ENCODE assay signal across 9 cellular contexts in the genomic region with DNA sequence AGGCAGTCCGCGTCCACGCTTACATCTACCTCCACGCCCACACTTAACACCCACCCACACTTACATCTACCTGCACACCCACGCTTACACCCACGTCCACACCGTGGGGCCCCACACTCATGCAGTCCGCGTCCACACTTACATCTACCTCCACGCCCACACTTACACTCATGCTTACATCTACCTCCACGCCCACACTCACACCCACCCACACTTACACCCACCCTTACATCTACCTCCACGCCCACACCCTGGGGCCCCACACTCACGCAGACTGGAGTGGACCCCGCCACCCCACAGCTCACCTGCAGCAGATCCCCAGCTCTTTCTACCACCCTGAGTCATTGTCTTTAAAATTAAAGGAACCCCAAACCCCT. TPM values are rescaled to one million over a fixed set of nuclear protein-coding genes. Genes with fewer than 3 reads are reported as not detected.
DNase-seq lines count a peak whose midpoint lies in the region; ATAC-seq lines count a peak whose summit lies in the region.
"Had no signal": no experiment of that assay in that cellular context is flagged by ENCODE, and none has a peak within 500 bp of the region (broad histone marks: within the 10 kb centered on the region; RNA-seq: fewer than 3 reads in every experiment).

No MANE protein-coding gene starts in this region.

- H3K36me3 ChIP-seq in naive thymus-derived CD4-positive, alpha-beta T cell (ENCODE audit: control insufficient read depth in 2 of 3, insufficient read depth in 3 of 3, low read length in 3 of 3), result no peaks in the 10 kb centered on the region

- H3K9me3 Mint-ChIP-seq in activated naive CD8-positive, alpha-beta T cell treated with anti-CD3 and anti-CD28 coated beads for 36 hours, result peaks cover 7% of the 10 kb centered on the region
- peaks cover 0 to 8% (median 0%) of the 10 kb centered on the region in 11 donors for H3K9me3 Mint-ChIP-seq in naive thymus-derived CD4-positive, alpha-beta T cell

- DNase-seq in activated CD4-positive, alpha-beta T cell treated with anti-CD3 and anti-CD28 coated beads, Interleukin-2, amount 50 U/mL, for 24 hours (ENCODE audit: low read depth in 1 of 2, low spot score in 1 of 2), result peak; percentile 63 to 79
- peak; percentile 41 for DNase-seq in activated naive CD8-positive, alpha-beta T cell treated with anti-CD3 and anti-CD28 coated beads for 36 hours
- peak in 1 of 9 donors; percentile 65 for DNase-seq in naive thymus-derived CD4-positive, alpha-beta T cell
- peak; percentile 39 for DNase-seq in stimulated activated CD8-positive, alpha-beta memory T cell treated with anti-CD3 and anti-CD28 coated beads, Interleukin-12 subunit alpha, Interleukin-12 subunit beta, amount 100 ng/mL, for 24 hours (ENCODE audit: extremely low read depth)
- DNase-seq in DMS79 treated with DMSO at 0.1 percent for 48 hours (lab: John Stamatoyannopoulos, UW), result no peak
- DNase-seq in NCI-H2081 treated with DMSO at 0.1 percent for 48 hours (lab: John Stamatoyannopoulos, UW), result no peak

- peak overlapping the region; percentile 43 for H3K27ac Mint-ChIP-seq in activated naive CD8-positive, alpha-beta T cell treated with anti-CD3 and anti-CD28 coated beads for 36 hours
- peak overlapping the region in 3 of 9 donors; percentile 0 to 36 (median 28) for H3K27ac Mint-ChIP-seq in naive thymus-derived CD4-positive, alpha-beta T cell

- no peaks in the 10 kb centered on the region for H3K4me1 Mint-ChIP-seq in activated naive CD8-positive, alpha-beta T cell treated with anti-CD3 and anti-CD28 coated beads for 36 hours
- H3K4me1 Mint-ChIP-seq in naive thymus-derived CD4-positive, alpha-beta T cell, result peaks cover 0 to 10% (median 5%) of the 10 kb centered on the region in 7 donors

- H3K27me3 ChIP-seq in naive thymus-derived CD4-positive, alpha-beta T cell (ENCODE audit: control insufficient read depth in 2 of 2, insufficient read depth in 2 of 2, low read length in 2 of 2), result no peaks in the 10 kb centered on the region
- H3K27me3 ChIP-seq: upper lobe of left lung had no signal

- no peaks in the 10 kb centered on the region for H3K9me3 ChIP-seq in naive thymus-derived CD4-positive, alpha-beta T cell (ENCODE audit: control insufficient read depth in 2 of 3, low read length in 3 of 3)
- H3K9me3 ChIP-seq: upper lobe of left lung had no signal

- peaks cover 7% of the 10 kb centered on the region for H3K36me3 Mint-ChIP-seq in activated naive CD8-positive, alpha-beta T cell treated with anti-CD3 and anti-CD28 coated beads for 36 hours
- H3K36me3 Mint-ChIP-seq in naive thymus-derived CD4-positive, alpha-beta T cell, result peaks cover 7 to 31% (median 9%) of the 10 kb centered on the region in 5 donors

- H3K27me3 Mint-ChIP-seq in activated naive CD8-positive, alpha-beta T cell treated with anti-CD3 and anti-CD28 coated beads for 36 hours, result no peaks in the 10 kb centered on the region
- H3K27me3 Mint-ChIP-seq in naive thymus-derived CD4-positive, alpha-beta T cell, result peaks cover 0 to 5% (median 0%) of the 10 kb centered on the region in 5 donors

- intact Hi-C loops in naive thymus-derived CD4-positive, alpha-beta T cell (cut with micrococcal nuclease), result no loop called here

- no peak overlapping the region for H3K4me3 Mint-ChIP-seq in activated naive CD8-positive, alpha-beta T cell treated with anti-CD3 and anti-CD28 coated beads for 36 hours
- no peak overlapping the region for H3K4me3 Mint-ChIP-seq in naive thymus-derived CD4-positive, alpha-beta T cell

- H3K27ac ChIP-seq in naive thymus-derived CD4-positive, alpha-beta T cell (ENCODE audit: low read depth, low read length), result no peak overlapping the region
- H3K27ac ChIP-seq: upper lobe of left lung had no signal

- CTCF ChIA-PET in naive thymus-derived CD4-positive, alpha-beta T cell (lab: Charles Lee), result no interaction called here

- ATAC-seq in naive thymus-derived CD4-positive, alpha-beta T cell, result peak; percentile 60
- ATAC-seq in HG02840 (IDR thresholded peaks at IDR 0.05; ENCODE audit: low FRiP score, unreplicated experiment), result no peak

- H3K4me1 ChIP-seq in naive thymus-derived CD4-positive, alpha-beta T cell (ENCODE audit: control insufficient read depth in 2 of 2, insufficient read depth in 2 of 2, low read length in 2 of 2), result no peaks in the 10 kb centered on the region
- H3K4me1 ChIP-seq: upper lobe of left lung had no signal

- POLR2A ChIA-PET in naive thymus-derived CD4-positive, alpha-beta T cell (lab: Charles Lee), result no interaction called here

- no peak overlapping the region for H3K4me3 ChIP-seq in naive thymus-derived CD4-positive, alpha-beta T cell (ENCODE audit: low read length)
- H3K4me3 ChIP-seq: smooth muscle cell, upper lobe of left lung had no signal

RNA-seq across cellular contexts. Expression of a gene that starts 32.4 kb away (rescaled TPM):
- total RNA-seq in activated naive CD8-positive, alpha-beta T cell treated with anti-CD3 and anti-CD28 coated beads for 36 hours, result 1 to 10 TPM; 2.9 to 3.1 TPM
- total RNA-seq in naive thymus-derived CD4-positive, alpha-beta T cell, result 10 to 100 TPM in 4 of 5 experiments, 1 to 10 TPM in 1; 9.1 to 22.2 (median 12.1) TPM
- 1 to 10 TPM; 1.5 to 3.6 TPM for polyA plus RNA-seq in naive thymus-derived CD4-positive, alpha-beta T cell

RNA-seq across cellular contexts. Expression of a gene that starts 32.6 kb away (rescaled TPM):
- total RNA-seq in activated naive CD8-positive, alpha-beta T cell treated with anti-CD3 and anti-CD28 coated beads for 36 hours, result 1 to 10 TPM; 3.5 to 3.8 TPM
- total RNA-seq in naive thymus-derived CD4-positive, alpha-beta T cell, result 10 to 100 TPM in 1 of 5 experiments, 1 to 10 TPM in 4; 3.4 to 10.8 (median 7.1) TPM
- polyA plus RNA-seq in naive thymus-derived CD4-positive, alpha-beta T cell, result 1 to 10 TPM; 1.8 to 4.9 TPM

RNA-seq across cellular contexts. Expression of a gene that starts 56.8 kb away (rescaled TPM):
- total RNA-seq in activated naive CD8-positive, alpha-beta T cell treated with anti-CD3 and anti-CD28 coated beads for 36 hours, result 10 to 100 TPM; 15.3 to 16.2 TPM
- total RNA-seq in naive thymus-derived CD4-positive, alpha-beta T cell, result 10 to 100 TPM in 4 of 5 experiments, 1 to 10 TPM in 1; 8.7 to 19.4 (median 12.0) TPM
- polyA plus RNA-seq in naive thymus-derived CD4-positive, alpha-beta T cell, result 1 to 10 TPM; 4.6 to 7.2 TPM

Comparison
In these comparisons a context has a peak if more than half of its experiments do, and no peak if none do; other contexts are left out.
1. DNase-seq: peak in activated CD4-positive, alpha-beta T cell treated with anti-CD3 and anti-CD28 coated beads, Interleukin-2, amount 50 U/mL, for 24 hours (2 of 2), activated naive CD8-positive, alpha-beta T cell treated with anti-CD3 and anti-CD28 coated beads for 36 hours (single experiment) and stimulated activated CD8-positive, alpha-beta memory T cell treated with anti-CD3 and anti-CD28 coated beads, Interleukin-12 subunit alpha, Interleukin-12 subunit beta, amount 100 ng/mL, for 24 hours (single experiment); none in DMS79 treated with DMSO at 0.1 percent for 48 hours (single experiment) and NCI-H2081 treated with DMSO at 0.1 percent for 48 hours (single experiment).